In the genomic region with DNA sequence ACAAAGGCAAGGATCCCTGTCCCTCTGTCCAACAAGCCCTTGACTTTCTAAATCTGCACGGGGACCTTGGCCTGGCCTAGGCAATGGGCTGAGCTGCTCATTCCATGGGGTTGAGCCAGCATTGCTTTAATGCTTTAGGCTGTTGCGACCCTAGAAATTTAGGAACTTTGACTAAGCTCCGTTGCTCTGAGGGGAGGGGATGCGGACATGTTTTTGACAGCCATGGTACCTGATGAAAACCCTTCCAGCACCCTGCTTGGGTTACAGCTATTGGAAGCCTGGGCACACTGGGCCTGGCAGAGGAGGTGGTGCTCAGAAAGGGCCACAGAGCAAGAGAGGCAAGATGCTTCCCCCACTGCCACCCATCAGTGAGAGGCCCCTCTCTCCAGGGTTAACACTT, we compare ENCODE assay signal across 15 cellular contexts. TPM values are rescaled to one million over a fixed set of nuclear protein-coding genes. Genes with fewer than 3 reads are reported as not detected.
DNase-seq lines count a peak whose midpoint lies in the region; ATAC-seq and TF ChIP-seq lines count a peak whose summit lies in the region.
"Had no signal": no experiment of that assay in that cellular context is flagged by ENCODE, and none has a peak within 500 bp of the region (broad histone marks: within the 10 kb centered on the region; RNA-seq: fewer than 3 reads in every experiment).

No MANE protein-coding gene starts in this region.

- CTCF ChIA-PET in activated CD8-positive, alpha-beta T cell treated with anti-CD3 and anti-CD28 coated beads, Interleukin-2, amount 10 ng/mL, durations not matched to agents 7 days and 5 days (lab: Charles Lee), result no interaction called here

- no peak overlapping the region for H2BK120ac ChIP-seq in H9 (ENCODE audit: low read depth, low read length, poor library complexity, severe bottlenecking)
- no peak overlapping the region for H2BK120ac ChIP-seq in neuronal stem cell (ENCODE audit: low read depth, low read length)

- no peak overlapping the region for H3K27ac ChIP-seq in H9 (ENCODE audit: insufficient read length, low read depth, low read length)
- H3K27ac ChIP-seq in esophagus muscularis mucosa (replicated peaks in 1 of 4), result peak overlapping the region; percentile 97 to 98 (median 98)
- no peak overlapping the region for H3K27ac ChIP-seq in neuronal stem cell (replicated peaks; ENCODE audit: low read length)
- H3K27ac ChIP-seq in stomach smooth muscle (ENCODE audit: low read length), result peak overlapping the region; percentile 91
- H3K27ac ChIP-seq: HL-60 had no signal

- H3K79me1 ChIP-seq in H9 (ENCODE audit: insufficient read depth, low read depth, low read length, poor library complexity, severe bottlenecking), result no peaks in the 10 kb centered on the region
- no peaks in the 10 kb centered on the region for H3K79me1 ChIP-seq in neuronal stem cell (ENCODE audit: low read depth, low read length)

- H3K9me3 ChIP-seq in H9 (ENCODE audit: control insufficient read depth, low read depth, low read length) (no peaks in the 10 kb centered on the region), esophagus muscularis mucosa (no peaks in the 10 kb centered on the region), neuronal stem cell (replicated peaks in 1 of 2; ENCODE audit: control insufficient read depth in 2 of 2, insufficient read depth in 1 of 2, low read depth in 1 of 2, low read length in 2 of 2) (peaks cover 0 to 2% of the 10 kb centered on the region in 2 donors), stomach smooth muscle (ENCODE audit: control insufficient read depth in 2 of 2, low read length in 2 of 2) (no peaks in the 10 kb centered on the region)
- H3K9me3 ChIP-seq: Caco-2, MG63 had no signal

- peaks cover 46 to 63% of the 10 kb centered on the region in 2 experiments for H3K4me1 Mint-ChIP-seq in H9
- no peaks in the 10 kb centered on the region for H3K4me1 Mint-ChIP-seq in activated CD8-positive, alpha-beta T cell treated with anti-CD3 and anti-CD28 coated beads, Interleukin-2, amount 10 ng/mL, durations not matched to agents 7 days and 5 days (ENCODE audit: low read depth)

- H3K14ac ChIP-seq in H9 (ENCODE audit: insufficient read depth, low read length) (peak overlapping the region; percentile 34; the same call in 1 of the 2 replicates), neuronal stem cell (ENCODE audit: low read length) (no peak overlapping the region)

- H4K91ac ChIP-seq in H9 (ENCODE audit: insufficient read length, low read depth, low read length), result no peak overlapping the region
- no peak overlapping the region for H4K91ac ChIP-seq in neuronal stem cell (ENCODE audit: low read depth, low read length, poor library complexity)

- POLR2A ChIA-PET in activated CD8-positive, alpha-beta T cell treated with anti-CD3 and anti-CD28 coated beads, Interleukin-2, amount 10 ng/mL, durations not matched to agents 7 days and 5 days (lab: Charles Lee), result no interaction called here

- H3K27me3 ChIP-seq in H9 (ENCODE audit: insufficient read depth, low read length) (no peaks in the 10 kb centered on the region), esophagus muscularis mucosa (no peaks in the 10 kb centered on the region), neuronal stem cell (ENCODE audit: control insufficient read depth in 3 of 3, insufficient read depth in 3 of 3, low read depth in 1 of 3, low read length in 3 of 3) (no peaks in the 10 kb centered on the region), stomach smooth muscle (ENCODE audit: control insufficient read depth in 1 of 2, insufficient read depth in 2 of 2, low read length in 2 of 2) (no peaks in the 10 kb centered on the region)
- H3K27me3 ChIP-seq: MG63 had no signal

- 0 out of 5 replicates have a peak overlapping the region, but pooled peaks of 1 of the 2 experiments have one; percentile 12 for H3K4me3 Mint-ChIP-seq in H9
- no peak overlapping the region for H3K4me3 Mint-ChIP-seq in activated CD8-positive, alpha-beta T cell treated with anti-CD3 and anti-CD28 coated beads, Interleukin-2, amount 10 ng/mL, durations not matched to agents 7 days and 5 days

- no peak overlapping the region for H3K4me3 ChIP-seq in esophagus muscularis mucosa
- no peak overlapping the region for H3K4me3 ChIP-seq in neuronal stem cell (ENCODE audit: low read length in 2 of 2)
- peak overlapping the region in 1 of 2 donors; percentile 22 for H3K4me3 ChIP-seq in stomach smooth muscle (ENCODE audit: low read length in 2 of 2)
- H3K4me3 ChIP-seq: MG63 had no signal

- H3K9me3 Mint-ChIP-seq in H9, result no peaks in the 10 kb centered on the region
- H3K9me3 Mint-ChIP-seq in activated CD8-positive, alpha-beta T cell treated with anti-CD3 and anti-CD28 coated beads, Interleukin-2, amount 10 ng/mL, durations not matched to agents 7 days and 5 days (ENCODE audit: insufficient read depth), result no peaks in the 10 kb centered on the region

- H4K8ac ChIP-seq in H9 (replicated peaks; ENCODE audit: insufficient read length, low read depth, low read length) (no peak overlapping the region), neuronal stem cell (ENCODE audit: low read depth, low read length) (no peak overlapping the region)

- H3K36me3 Mint-ChIP-seq in H9 (ENCODE audit: insufficient read depth in 1 of 3, low read depth in 3 of 3), result peaks cover 8 to 15% (median 13%) of the 10 kb centered on the region in 3 experiments
- H3K36me3 Mint-ChIP-seq in activated CD8-positive, alpha-beta T cell treated with anti-CD3 and anti-CD28 coated beads, Interleukin-2, amount 10 ng/mL, durations not matched to agents 7 days and 5 days (ENCODE audit: low read depth), result no peaks in the 10 kb centered on the region

- no peaks in the 10 kb centered on the region for H3K23me2 ChIP-seq in H9 (ENCODE audit: insufficient read length, low read depth, low read length, poor library complexity, severe bottlenecking)

- H3K4ac ChIP-seq in H9 (ENCODE audit: low read depth, low read length) (no peak overlapping the region), neuronal stem cell (ENCODE audit: low read length) (no peak overlapping the region)

- H3K27ac Mint-ChIP-seq in H9, result peak overlapping the region; percentile 41 to 95 (median 55); a peak in 6 of 7 replicates
- H3K27ac Mint-ChIP-seq in activated CD8-positive, alpha-beta T cell treated with anti-CD3 and anti-CD28 coated beads, Interleukin-2, amount 10 ng/mL, durations not matched to agents 7 days and 5 days, result no peak overlapping the region

- no peak for TF ChIP-seq CTCF in H9 (conservative IDR thresholded peaks at IDR 0.05)
- no peak for TF ChIP-seq CTCF in esophagus muscularis mucosa (IDR thresholded peaks at IDR 0.05)

- no CpG with 5 or more reads among the region's 4 CpGs for WGBS in H9 (ENCODE audit: extremely low coverage, insufficient read length, low lambda C conversion rate)
- 85% methylated on average over 2 of the region's 4 CpGs for WGBS in esophagus muscularis mucosa
- WGBS in neuronal stem cell (ENCODE audit: extremely low coverage in 2 of 2, insufficient read length in 2 of 2, insufficient replicate concordance in 1 of 2), 2 donors, result no CpG with 5 or more reads among the region's 4 CpGs

- H3K4me1 ChIP-seq in H9 (ENCODE audit: insufficient read depth, low read length) (peaks cover 8% of the 10 kb centered on the region), esophagus muscularis mucosa (peaks cover 12 to 84% (median 74%) of the 10 kb centered on the region in 4 donors), neuronal stem cell (ENCODE audit: control insufficient read depth in 2 of 2, insufficient read depth in 1 of 2, low read depth in 1 of 2, low read length in 2 of 2) (peaks cover 15 to 20% of the 10 kb centered on the region in 2 donors), stomach smooth muscle (ENCODE audit: control insufficient read depth, insufficient read depth, low read length) (peaks cover 57% of the 10 kb centered on the region)
- H3K4me1 ChIP-seq: Caco-2 had no signal

- no peak overlapping the region for H2AFZ ChIP-seq in H9 (ENCODE audit: low read length)
- no peak overlapping the region for H2AFZ ChIP-seq in neuronal stem cell (ENCODE audit: low read length)

- H2BK5ac ChIP-seq in H9 (ENCODE audit: insufficient read length, low read length), result no peak overlapping the region
- H2BK5ac ChIP-seq in neuronal stem cell (ENCODE audit: low read length), result no peak overlapping the region

- ATAC-seq in activated CD8-positive, alpha-beta T cell treated with anti-CD3 and anti-CD28 coated beads, Interleukin-2, amount 10 ng/mL, durations not matched to agents 7 days and 5 days, result no peak
- ATAC-seq in HG03378 (IDR thresholded peaks at IDR 0.05; ENCODE audit: unreplicated experiment) (no peak), HG03045 (IDR thresholded peaks at IDR 0.05; ENCODE audit: unreplicated experiment) (no peak)

- no peak overlapping the region for H3K56ac ChIP-seq in H9 (ENCODE audit: insufficient read length, low read depth, low read length)

- H3K18ac ChIP-seq in H9 (ENCODE audit: insufficient read length, low read depth, low read length) (no peak overlapping the region), neuronal stem cell (ENCODE audit: low read length) (peak overlapping the region; percentile 16)

- peak; percentile 22 for DNase-seq in H9
- no peak for DNase-seq in esophagus muscularis mucosa (ENCODE audit: extremely low spot score)
- no peak for DNase-seq in neuronal stem cell (ENCODE audit: low spot score)
- no peak for DNase-seq in activated CD8-positive, alpha-beta T cell treated with anti-CD3 and anti-CD28 coated beads, Interleukin-2, amount 10 ng/mL, durations not matched to agents 7 days and 5 days
- DNase-seq: AML-193, Caco-2, KG1, MG63, NCI-H1092 treated with DMSO at 0.1 percent for 48 hours, NCI-H2029, NCI-H2171 treated with DMSO at 0.1 percent for 48 hours had no signal

- H2AK5ac ChIP-seq in H9 (ENCODE audit: insufficient read length, low read length), result no peak overlapping the region
- no peak overlapping the region for H2AK5ac ChIP-seq in neuronal stem cell (ENCODE audit: low read depth, low read length)

- H4K20me1 ChIP-seq in H9 (ENCODE audit: control insufficient read depth, insufficient read depth, insufficient read length), result no peaks in the 10 kb centered on the region

- H4K5ac ChIP-seq in H9 (ENCODE audit: insufficient read length, low read depth, low read length), result no peak overlapping the region

- H2BK20ac ChIP-seq in H9 (ENCODE audit: low read depth, low read length, poor library complexity, severe bottlenecking), result no peak overlapping the region

- H2BK12ac ChIP-seq in H9 (ENCODE audit: insufficient read length, low read depth, low read length), result no peak overlapping the region
- H2BK12ac ChIP-seq in neuronal stem cell (ENCODE audit: low read length), result no peak overlapping the region

- H3T11ph ChIP-seq in H9 (ENCODE audit: low read length), result no peak overlapping the region

- no peak overlapping the region for H2BK15ac ChIP-seq in H9 (ENCODE audit: low read depth, low read length)
- no peak overlapping the region for H2BK15ac ChIP-seq in neuronal stem cell (ENCODE audit: low read length)

- no peak overlapping the region for H3K9ac ChIP-seq in H9 (ENCODE audit: extremely low read depth, insufficient read length, low read length)
- no peak overlapping the region for H3K9ac ChIP-seq in neuronal stem cell (ENCODE audit: low read depth, low read length, poor library complexity)
- H3K9ac ChIP-seq in stomach smooth muscle (ENCODE audit: low read length in 2 of 2), result peak overlapping the region in 1 of 2 donors; percentile 36

- H3K79me2 ChIP-seq in H9 (ENCODE audit: insufficient read depth, low read length), result no peaks in the 10 kb centered on the region

- TF ChIP-seq POLR2A in esophagus muscularis mucosa (IDR thresholded peaks at IDR 0.05; ENCODE audit: low read depth), result no peak

- H3K4me2 ChIP-seq in H9 (ENCODE audit: insufficient read depth, insufficient read length, low read length) (no peak overlapping the region), neuronal stem cell (ENCODE audit: insufficient read depth, low read length, poor library complexity, severe bottlenecking) (no peak overlapping the region)

- H3K27me3 Mint-ChIP-seq in H9 (ENCODE audit: low read depth), result no peaks in the 10 kb centered on the region
- no peaks in the 10 kb centered on the region for H3K27me3 Mint-ChIP-seq in activated CD8-positive, alpha-beta T cell treated with anti-CD3 and anti-CD28 coated beads, Interleukin-2, amount 10 ng/mL, durations not matched to agents 7 days and 5 days (ENCODE audit: low read depth)

- H3K23ac ChIP-seq in H9 (ENCODE audit: insufficient read length, low read depth, low read length) (no peak overlapping the region), neuronal stem cell (ENCODE audit: low read depth, low read length, poor library complexity) (no peak overlapping the region)

- H3K36me3 ChIP-seq in esophagus muscularis mucosa (peaks cover 4 to 17% (median 15%) of the 10 kb centered on the region in 4 donors), neuronal stem cell (replicated peaks in 1 of 2; ENCODE audit: control insufficient read depth in 2 of 2, insufficient read depth in 2 of 2, low read length in 2 of 2) (peaks cover under 1 to 13% of the 10 kb centered on the region in 2 donors), stomach smooth muscle (ENCODE audit: control insufficient read depth in 2 of 2, insufficient read depth in 2 of 2, low read length in 2 of 2) (peaks cover 7 to 8% of the 10 kb centered on the region in 2 donors)

- intact Hi-C loops in esophagus muscularis mucosa (cut with DNase I), result no loop called here

- TF ChIP-seq EP300 in esophagus muscularis mucosa (IDR thresholded peaks at IDR 0.05), result no peak

RNA-seq across cellular contexts. Expression of gene SYNM, which starts 37.1 kb away (rescaled TPM):
- 1.8 and 1.9 TPM in 2 replicates for total RNA-seq in H9 (2021)
- 1,000 to 10,000 TPM; 1,866 to 2,563 (median 2,454) TPM for total RNA-seq in esophagus muscularis mucosa
- polyA plus RNA-seq in neuronal stem cell (2013, experiment 1 of 2), result 0.82 TPM
- polyA plus RNA-seq in neuronal stem cell (2013, experiment 2 of 2), result 0.94 TPM
- total RNA-seq in activated CD8-positive, alpha-beta T cell treated with anti-CD3 and anti-CD28 coated beads, Interleukin-2, amount 10 ng/mL, durations not matched to agents 7 days and 5 days, result under 1 TPM; 0.18 to 0.29 TPM

Comparison
In these comparisons a context has a peak if more than half of its experiments do, and no peak if none do; other contexts are left out.
1. H3K27ac ChIP-seq: peak in esophagus muscularis mucosa (4 of 4) and stomach smooth muscle (single experiment); none in H9 (single experiment) and neuronal stem cell (single experiment).
2. RNA of gene SYNM, which starts 37.1 kb away (total RNA-seq): 1,866 to 2,563 TPM in esophagus muscularis mucosa; 1.8 to 1.9 TPM in H9 and 0.18 to 0.29 TPM in activated CD8-positive, alpha-beta T cell treated with anti-CD3 and anti-CD28 coated beads, Interleukin-2, amount 10 ng/mL, durations not matched to agents 7 days and 5 days; every median in the first group is over 100 times any median in the second.